ENCODE assay signal across 9 cellular contexts in the genomic region with DNA sequence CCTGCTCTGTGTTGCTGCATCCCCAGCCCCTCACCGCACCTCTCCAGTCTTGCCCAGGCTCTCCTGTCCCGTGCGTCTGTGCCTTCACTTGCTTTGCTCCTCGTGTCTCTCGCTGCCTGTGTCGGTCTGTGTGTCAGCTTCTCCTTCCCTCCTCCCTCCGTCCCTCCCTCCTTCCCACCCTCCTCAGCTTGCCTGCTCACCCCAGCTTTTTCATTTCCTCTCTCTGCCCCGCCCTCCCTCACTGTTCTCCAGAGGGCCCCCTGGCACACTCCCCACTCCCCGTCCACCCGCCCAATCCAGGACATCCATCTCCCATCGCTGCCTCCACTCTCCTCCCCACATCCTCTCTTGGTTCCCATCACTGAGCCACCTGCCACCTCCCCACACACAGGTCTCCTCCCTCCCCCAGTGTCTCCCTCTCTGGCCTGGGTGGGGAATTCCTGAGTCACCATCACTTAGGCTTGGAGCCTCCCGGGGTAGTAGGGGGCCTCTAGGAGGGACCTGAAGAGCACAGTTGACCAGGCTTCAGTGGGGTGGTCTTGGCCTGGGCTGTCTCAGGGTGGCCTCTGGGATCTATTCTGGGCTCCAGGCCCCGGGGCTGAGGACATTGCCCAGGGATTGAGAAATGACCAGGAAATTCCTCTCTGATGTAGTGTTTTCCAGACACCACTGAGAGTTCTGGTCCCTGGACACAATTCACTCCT. TPM values are rescaled to one million over a fixed set of nuclear protein-coding genes. Genes with fewer than 3 reads are reported as not detected.
A peak's percentile ranks its signal among the peaks of the same experiment; 100 is the strongest.
DNase-seq lines count a peak whose midpoint lies in the region; ATAC-seq and TF ChIP-seq lines count a peak whose summit lies in the region.
"Had no signal": no experiment of that assay in that cellular context is flagged by ENCODE, and none has a peak within 500 bp of the region (broad histone marks: within the 10 kb centered on the region; RNA-seq: fewer than 3 reads in every experiment).

A gene with protein sequence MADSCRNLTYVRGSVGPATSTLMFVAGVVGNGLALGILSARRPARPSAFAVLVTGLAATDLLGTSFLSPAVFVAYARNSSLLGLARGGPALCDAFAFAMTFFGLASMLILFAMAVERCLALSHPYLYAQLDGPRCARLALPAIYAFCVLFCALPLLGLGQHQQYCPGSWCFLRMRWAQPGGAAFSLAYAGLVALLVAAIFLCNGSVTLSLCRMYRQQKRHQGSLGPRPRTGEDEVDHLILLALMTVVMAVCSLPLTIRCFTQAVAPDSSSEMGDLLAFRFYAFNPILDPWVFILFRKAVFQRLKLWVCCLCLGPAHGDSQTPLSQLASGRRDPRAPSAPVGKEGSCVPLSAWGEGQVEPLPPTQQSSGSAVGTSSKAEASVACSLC (minus strand): TSS at position 132 of the 704 bp plus-strand sequence. CDS start 864 bp downstream, outside the sequence.

- POLR2A ChIA-PET in CD8-positive, alpha-beta T cell (lab: Charles Lee): no interaction called here
- POLR2A ChIA-PET in IMR-90 (lab: Charles Lee; ENCODE audit: unreplicated experiment): no interaction called here

- intact Hi-C loops in CD8-positive, alpha-beta T cell (cut with DNase I, micrococcal nuclease): no loop called here
- intact Hi-C loops in IMR-90 (cut with micrococcal nuclease): no loop called here
- intact Hi-C loops in adrenal gland (cut with DNase I): loop anchor here in 1 of 2 donors (10.0 kb wide), 1 partner anchor 200 kb away; no protein-coding TSS in a partner anchor
- intact Hi-C loops in uterus (cut with DNase I; ENCODE audit: low total_unique reads): loop anchor here (5.0 kb wide), 1 partner anchor 42 kb away; no protein-coding TSS in a partner anchor
- intact Hi-C loops in dorsolateral prefrontal cortex (cut with DNase I): no loop called here

- H3K23ac ChIP-seq in IMR-90 (ENCODE audit: low read depth, low read length): peak within 1 kb of the TSS; percentile 98

- peak within 1 kb of the TSS; percentile 65 for H3K18ac ChIP-seq in IMR-90 (ENCODE audit: low read depth, low read length)

- peak within 1 kb of the TSS; percentile 96 for H2AFZ ChIP-seq in IMR-90 (replicated peaks; ENCODE audit: low read length, poor library complexity)

- peak within 1 kb of the TSS; percentile 23 to 98 for H4K8ac ChIP-seq in IMR-90 (ENCODE audit: low read depth in 2 of 2, low read length in 2 of 2)

- peak within 1 kb of the TSS; percentile 37 for H3K9ac ChIP-seq in IMR-90 (ENCODE audit: low read depth, low read length)

- H2BK15ac ChIP-seq in IMR-90 (ENCODE audit: low read depth, low read length): peak within 1 kb of the TSS; percentile 99; the same call in 2 of the 3 replicates

- H3K4me1 Mint-ChIP-seq in CD8-positive, alpha-beta T cell (ENCODE audit: low read depth): peaks cover 37% of the 10 kb centered on the region
- peaks cover 36% of the 10 kb centered on the region for H3K4me1 Mint-ChIP-seq in memory B cell

- peak within 1 kb of the TSS; percentile 65 for H3K4me2 ChIP-seq in IMR-90 (ENCODE audit: low read depth, low read length)

- H3K27me3 Mint-ChIP-seq in CD8-positive, alpha-beta T cell (ENCODE audit: low read depth): peaks cover 2% of the 10 kb centered on the region
- H3K27me3 Mint-ChIP-seq in memory B cell: peaks cover 3% of the 10 kb centered on the region

- no peak for DNase-seq in CD8-positive, alpha-beta T cell
- peak; percentile 78 for DNase-seq in IMR-90
- DNase-seq in adrenal gland: peak in 5 of 7 donors; percentile 50 to 74 (median 59)
- no peak for DNase-seq in memory B cell (ENCODE audit: low spot score in 2 of 2)
- DNase-seq in uterus: peak; percentile 84 to 88
- no peak for DNase-seq in dorsolateral prefrontal cortex
- DNase-seq in C1 segment of cervical spinal cord (lab: John Stamatoyannopoulos, UW): no peak
- no peak for DNase-seq in cortex of kidney (lab: John Stamatoyannopoulos, UW)

- no peak for TF ChIP-seq CTCF in CD8-positive, alpha-beta T cell (IDR thresholded peaks at IDR 0.05)
- TF ChIP-seq CTCF in IMR-90 (conservative IDR thresholded peaks at IDR 0.05; ENCODE audit: low read depth, low read length) (no peak), adrenal gland (IDR thresholded peaks at IDR 0.05) (no peak), uterus (IDR thresholded peaks at IDR 0.05) (no peak), dorsolateral prefrontal cortex (IDR thresholded peaks at IDR 0.05 in 54 of 56, conservative IDR thresholded peaks at IDR 0.05 in 2 of 56; ENCODE audit: low read depth in 1 of 56, partially characterized antibody in 56 of 56) (no peak)

- H2BK120ac ChIP-seq in IMR-90 (ENCODE audit: low read depth, low read length): peak within 1 kb of the TSS; percentile 94

- H3K27me3 ChIP-seq in CD8-positive, alpha-beta T cell (ENCODE audit: insufficient read depth, low read length): no peaks in the 10 kb centered on the region
- no peaks in the 10 kb centered on the region for H3K27me3 ChIP-seq in IMR-90 (ENCODE audit: control insufficient read depth, insufficient read depth, low read length)
- no peaks in the 10 kb centered on the region for H3K27me3 ChIP-seq in adrenal gland
- no peaks in the 10 kb centered on the region for H3K27me3 ChIP-seq in uterus
- H3K27me3 ChIP-seq in dorsolateral prefrontal cortex: no peaks in the 10 kb centered on the region

- no peak for TF ChIP-seq POLR2A in IMR-90 (IDR thresholded peaks at IDR 0.05; ENCODE audit: low read depth, low read length)
- TF ChIP-seq POLR2A in adrenal gland (IDR thresholded peaks at IDR 0.05): peak in 1 of 2 donors; percentile 12
- peak in 1 of 2 donors; percentile 14 for TF ChIP-seq POLR2A in uterus (IDR thresholded peaks at IDR 0.05)

- ATAC-seq in CD8-positive, alpha-beta T cell: peak; percentile 19
- ATAC-seq in IMR-90 (ENCODE audit: low read depth): peak; percentile 72
- peak; percentile 68 for ATAC-seq in memory B cell (ENCODE audit: low read depth)

- 24% methylated on average over 6 of the region's 13 CpGs; no CpG with 5 or more reads in 1 of the 2 experiments for WGBS in IMR-90 (ENCODE audit: extremely low coverage in 2 of 2, insufficient read length in 1 of 2), 2 experiments
- WGBS in adrenal gland, 4 donors: 45 to 55% (median 50%) methylated on average over 13 of the region's 13 CpGs

- peak within 1 kb of the TSS; percentile 98 for H2AK9ac ChIP-seq in IMR-90 (replicated peaks; ENCODE audit: low read depth, low read length, poor library complexity)

- peak within 1 kb of the TSS; percentile 99 for H2AK5ac ChIP-seq in IMR-90 (ENCODE audit: low read depth, low read length)

- peak within 1 kb of the TSS; percentile 99 for H3K14ac ChIP-seq in IMR-90 (replicated peaks; ENCODE audit: low read depth, low read length)

- H3K79me1 ChIP-seq in IMR-90 (ENCODE audit: low read depth in 1 of 2, low read length in 2 of 2): peaks cover 0 to 23% of the 10 kb centered on the region in 2 experiments; a peak in 1 of 4 replicates

- peak within 1 kb of the TSS; percentile 96 for H3K4ac ChIP-seq in IMR-90 (ENCODE audit: low read depth, low read length)

- in situ Hi-C loops in IMR-90 (cut with MboI; ENCODE audit: low sequenced_read_pairs): no loop called here

- CTCF ChIA-PET in CD8-positive, alpha-beta T cell (lab: Charles Lee): interaction anchor here (1.0 to 1.7 kb wide), 2 partner anchors 10 to 11 kb away, joined by 3 to 4 read pairs; no protein-coding TSS in a partner anchor
- CTCF ChIA-PET in IMR-90 (lab: Yijun Ruan, JAX): interaction anchor here (0.9 kb wide), 2 partner anchors 36 to 38 kb away, joined by 3 to 4 read pairs; a partner anchor contains a TSS

- H4K91ac ChIP-seq in IMR-90 (ENCODE audit: insufficient read depth, low read depth, low read length): peak within 1 kb of the TSS; percentile 96

- no peaks in the 10 kb centered on the region for H3K36me3 ChIP-seq in CD8-positive, alpha-beta T cell (ENCODE audit: insufficient read depth, low read length)
- H3K36me3 ChIP-seq in IMR-90 (ENCODE audit: control insufficient read depth, insufficient read depth, low read length) (no peaks in the 10 kb centered on the region), adrenal gland (replicated peaks in 1 of 2) (no peaks in the 10 kb centered on the region), uterus (no peaks in the 10 kb centered on the region)

- H3K9me3 Mint-ChIP-seq in CD8-positive, alpha-beta T cell: no peaks in the 10 kb centered on the region
- no peaks in the 10 kb centered on the region for H3K9me3 Mint-ChIP-seq in memory B cell

- H3K56ac ChIP-seq in IMR-90 (ENCODE audit: extremely low read depth, insufficient read depth, low read length): peak within 1 kb of the TSS; percentile 51

- peaks cover 19% of the 10 kb centered on the region for H3K9me1 ChIP-seq in IMR-90 (ENCODE audit: insufficient read depth, low read length)

- dilution Hi-C loops in IMR-90 (cut with HindIII; ENCODE audit: low sequenced_read_pairs, unreplicated experiment): no loop called here

- H3K9me3 ChIP-seq in CD8-positive, alpha-beta T cell (ENCODE audit: low read length): no peaks in the 10 kb centered on the region
- H3K9me3 ChIP-seq in IMR-90 (ENCODE audit: control insufficient read depth, insufficient read depth, low read length) (no peaks in the 10 kb centered on the region), adrenal gland (replicated peaks in 1 of 3) (no peaks in the 10 kb centered on the region), uterus (no peaks in the 10 kb centered on the region)

- no peak within 1 kb of the TSS for H3K27ac ChIP-seq in CD8-positive, alpha-beta T cell (ENCODE audit: low read depth, low read length)
- H3K27ac ChIP-seq in IMR-90 (ENCODE audit: insufficient read depth, low read length) (peak within 1 kb of the TSS; percentile 65), adrenal gland (peak within 1 kb of the TSS in 4 of 5 donors; percentile 13 to 82 (median 64)), uterus (peak within 1 kb of the TSS; percentile 81 to 89), dorsolateral prefrontal cortex (peak within 1 kb of the TSS in 13 of 59 donors; percentile 1 to 71 (median 28))

- H3K36me3 Mint-ChIP-seq in CD8-positive, alpha-beta T cell: no peaks in the 10 kb centered on the region
- no peaks in the 10 kb centered on the region for H3K36me3 Mint-ChIP-seq in memory B cell

- H3K4me3 Mint-ChIP-seq in CD8-positive, alpha-beta T cell: peak within 1 kb of the TSS; percentile 29
- H3K4me3 Mint-ChIP-seq in memory B cell: peak within 1 kb of the TSS; percentile 70

- 0 out of 2 replicates have a peak, but pooled peaks cover 6% of the 10 kb centered on the region for H4K20me1 ChIP-seq in IMR-90 (ENCODE audit: insufficient read depth, low read length)

- no peak within 1 kb of the TSS for H3K27ac Mint-ChIP-seq in CD8-positive, alpha-beta T cell
- H3K27ac Mint-ChIP-seq in memory B cell: peak within 1 kb of the TSS; percentile 84

- peak within 1 kb of the TSS; percentile 63 for H4K5ac ChIP-seq in IMR-90 (ENCODE audit: low read depth, low read length)

- no TSS peak for BruUV-seq in IMR-90 (replicated peaks; lab: Mats Ljungman, UMichigan)

- no peak for TF ChIP-seq RAD21 in IMR-90 (IDR thresholded peaks at IDR 0.05; ENCODE audit: low read length)

- peak within 1 kb of the TSS; percentile 86 for H2BK5ac ChIP-seq in IMR-90 (ENCODE audit: low read depth, low read length, poor library complexity, severe bottlenecking)

- no peak within 1 kb of the TSS for H3K4me3 ChIP-seq in CD8-positive, alpha-beta T cell (ENCODE audit: low read depth, low read length)
- peak within 1 kb of the TSS; percentile 6; the same call in 1 of the 2 replicates for H3K4me3 ChIP-seq in IMR-90 (ENCODE audit: insufficient read depth, low read depth, low read length)
- H3K4me3 ChIP-seq in adrenal gland: peak within 1 kb of the TSS in 1 of 4 donors; percentile 29
- H3K4me3 ChIP-seq in uterus: no peak within 1 kb of the TSS
- H3K4me3 ChIP-seq in dorsolateral prefrontal cortex: no peak within 1 kb of the TSS

- H2BK20ac ChIP-seq in IMR-90 (ENCODE audit: low read depth, low read length): peak within 1 kb of the TSS; percentile 97

- peaks cover 41% of the 10 kb centered on the region for H3K4me1 ChIP-seq in CD8-positive, alpha-beta T cell (ENCODE audit: insufficient read depth, low read length)
- H3K4me1 ChIP-seq in IMR-90 (ENCODE audit: control insufficient read depth, insufficient read depth, low read length) (peaks cover 32% of the 10 kb centered on the region), adrenal gland (replicated peaks in 1 of 2) (peaks cover 13 to 25% of the 10 kb centered on the region in 2 donors), uterus (peaks cover 5 to 7% of the 10 kb centered on the region in 2 donors)

RNA-seq across cellular contexts. Expression of the gene that starts here (rescaled TPM):
- total RNA-seq in CD8-positive, alpha-beta T cell: under 1 TPM in 1 of 2 experiments, not detected in 1; 0.25 TPM
- total RNA-seq in IMR-90 (2012; rRNA removed) (0.54 and 0.56 TPM in 2 replicates), adrenal gland (10 to 100 TPM in 4 of 8 donors, 1 to 10 TPM in 4; 3.8 to 24.8 (median 9.8) TPM), uterus (1 to 10 TPM in 2 of 4 donors, under 1 TPM in 2; 0.51 to 6.1 (median 3.5) TPM), dorsolateral prefrontal cortex (1 to 10 TPM in 20 of 120 experiments, under 1 TPM in 69, not detected in 31; 0.19 to 2.5 (median 0.63) TPM)
- polyA plus RNA-seq in IMR-90 (2012; rRNA removed) (4.9 and 5.3 TPM in 2 replicates), adrenal gland (10 to 100 TPM in 2 of 3 donors, 1 to 10 TPM in 1; 2.5 to 21.1 (median 11.6) TPM)
- 2.8 and 7.8 TPM in 2 replicates for polyA plus RNA-seq in IMR-90 (2012; cell fraction: cytosol; rRNA removed)
- polyA plus RNA-seq in IMR-90 (2012; cell fraction: nucleus; rRNA removed; ENCODE audit: low replicate concordance): 18.1 and 39.4 TPM in 2 replicates
- polyA plus RNA-seq: neural cell had no signal

Comparison
In these comparisons a context has a peak if more than half of its experiments do, and no peak if none do; other contexts are left out.
1. Peak in ATAC-seq in CD8-positive, alpha-beta T cell; RNA of the gene not detected or under 1 TPM.
2. ATAC-seq: peak in every context shown above with its lines; median percentile 72 in IMR-90; 68 in memory B cell; 19 in CD8-positive, alpha-beta T cell.
3. DNase-seq: peak in IMR-90 (single experiment), adrenal gland (5 of 7) and uterus (2 of 2); none in CD8-positive, alpha-beta T cell (0 of 7), memory B cell (0 of 2), dorsolateral prefrontal cortex (0 of 10), C1 segment of cervical spinal cord (0 of 14) and cortex of kidney (single experiment).